Comparison of ENCODE assay signal across 9 cellular contexts in the genomic region with DNA sequence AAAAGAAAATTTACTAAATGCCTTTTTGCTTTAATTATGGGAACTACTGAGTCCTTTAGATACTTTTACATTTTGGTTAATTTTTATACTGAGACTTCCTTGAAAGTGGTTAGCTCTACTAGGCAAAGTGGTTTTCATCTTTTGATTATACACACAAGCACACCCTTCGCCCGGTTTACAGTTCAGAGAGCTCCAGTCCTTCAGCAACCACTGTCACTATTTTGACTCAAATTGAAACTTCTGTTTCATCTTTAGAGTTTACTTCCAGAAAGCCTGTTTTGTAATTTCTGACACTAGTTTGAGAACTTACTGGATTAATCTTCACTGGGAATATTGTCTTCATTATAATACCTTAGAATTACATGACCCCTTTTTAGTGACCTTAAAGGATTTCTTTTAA.
A peak's percentile ranks its signal among the peaks of the same experiment; 100 is the strongest.
DNase-seq lines count a peak whose midpoint lies in the region; ATAC-seq lines count a peak whose summit lies in the region.
"Had no signal": no experiment of that assay in that cellular context is flagged by ENCODE, and none has a peak within 500 bp of the region (broad histone marks: within the 10 kb centered on the region; RNA-seq: fewer than 3 reads in every experiment).

No MANE protein-coding gene starts in this region.

- no peaks in the 10 kb centered on the region for H3K27me3 Mint-ChIP-seq in naive thymus-derived CD4-positive, alpha-beta T cell

- CTCF ChIA-PET in naive thymus-derived CD4-positive, alpha-beta T cell (lab: Charles Lee) = no interaction called here

- H3K4me1 ChIP-seq in naive thymus-derived CD4-positive, alpha-beta T cell (ENCODE audit: control insufficient read depth in 2 of 2, insufficient read depth in 2 of 2, low read length in 2 of 2) = peaks cover 13 to 22% of the 10 kb centered on the region in 2 donors

- no peak overlapping the region for H3K27ac ChIP-seq in naive thymus-derived CD4-positive, alpha-beta T cell (ENCODE audit: low read depth, low read length)

- peak overlapping the region in 9 of 10 donors; percentile 9 to 71 (median 47) for H3K4me3 Mint-ChIP-seq in naive thymus-derived CD4-positive, alpha-beta T cell

- peak in 4 of 9 donors; percentile 1 to 33 (median 12) for DNase-seq in naive thymus-derived CD4-positive, alpha-beta T cell
- DNase-seq in anterior cingulate cortex (lab: John Stamatoyannopoulos, UW) = no peak
- no peak for DNase-seq in C1 segment of cervical spinal cord (lab: John Stamatoyannopoulos, UW)
- DNase-seq in T-helper 9 cell = no peak
- DNase-seq: foreskin fibroblast had no signal

- no peak overlapping the region for H3K4me3 ChIP-seq in naive thymus-derived CD4-positive, alpha-beta T cell (ENCODE audit: low read length)

- peaks cover 0 to 27% (median 9%) of the 10 kb centered on the region in 5 donors for H3K36me3 Mint-ChIP-seq in naive thymus-derived CD4-positive, alpha-beta T cell

- H3K27me3 ChIP-seq in naive thymus-derived CD4-positive, alpha-beta T cell (ENCODE audit: control insufficient read depth in 2 of 2, insufficient read depth in 2 of 2, low read length in 2 of 2) = no peaks in the 10 kb centered on the region

- POLR2A ChIA-PET in naive thymus-derived CD4-positive, alpha-beta T cell (lab: Charles Lee) = no interaction called here

- H3K4me1 Mint-ChIP-seq in naive thymus-derived CD4-positive, alpha-beta T cell = peaks cover 8 to 51% (median 24%) of the 10 kb centered on the region in 7 donors

- H3K27ac Mint-ChIP-seq in naive thymus-derived CD4-positive, alpha-beta T cell = peak overlapping the region in 8 of 9 donors; percentile 4 to 90 (median 60)

- no peaks in the 10 kb centered on the region for H3K9me3 Mint-ChIP-seq in naive thymus-derived CD4-positive, alpha-beta T cell

- H3K36me3 ChIP-seq in naive thymus-derived CD4-positive, alpha-beta T cell (ENCODE audit: control insufficient read depth in 2 of 3, insufficient read depth in 3 of 3, low read length in 3 of 3) = no peaks in the 10 kb centered on the region

- H3K9me3 ChIP-seq in naive thymus-derived CD4-positive, alpha-beta T cell (ENCODE audit: control insufficient read depth in 2 of 3, low read length in 3 of 3) = no peaks in the 10 kb centered on the region

- ATAC-seq in GM18870 (IDR thresholded peaks at IDR 0.05; ENCODE audit: unreplicated experiment) = peak; percentile 73
- peak; percentile 82 for ATAC-seq in GM21619 (IDR thresholded peaks at IDR 0.05; ENCODE audit: unreplicated experiment)
- ATAC-seq in HG03521 (IDR thresholded peaks at IDR 0.05; ENCODE audit: unreplicated experiment) = peak; percentile 50
- peak; percentile 55 for ATAC-seq in naive thymus-derived CD4-positive, alpha-beta T cell
- ATAC-seq in GM18520 (IDR thresholded peaks at IDR 0.05; ENCODE audit: unreplicated experiment) = no peak

- intact Hi-C loops in naive thymus-derived CD4-positive, alpha-beta T cell (cut with micrococcal nuclease) = loop anchor here in 1 of 2 donors (1.0 to 10.0 kb wide), 4 partner anchors 18 to 480 kb away; partner anchors contain the start of gene MRPL33
